ENCODE assay signal across 8 cellular contexts in the genomic region with DNA sequence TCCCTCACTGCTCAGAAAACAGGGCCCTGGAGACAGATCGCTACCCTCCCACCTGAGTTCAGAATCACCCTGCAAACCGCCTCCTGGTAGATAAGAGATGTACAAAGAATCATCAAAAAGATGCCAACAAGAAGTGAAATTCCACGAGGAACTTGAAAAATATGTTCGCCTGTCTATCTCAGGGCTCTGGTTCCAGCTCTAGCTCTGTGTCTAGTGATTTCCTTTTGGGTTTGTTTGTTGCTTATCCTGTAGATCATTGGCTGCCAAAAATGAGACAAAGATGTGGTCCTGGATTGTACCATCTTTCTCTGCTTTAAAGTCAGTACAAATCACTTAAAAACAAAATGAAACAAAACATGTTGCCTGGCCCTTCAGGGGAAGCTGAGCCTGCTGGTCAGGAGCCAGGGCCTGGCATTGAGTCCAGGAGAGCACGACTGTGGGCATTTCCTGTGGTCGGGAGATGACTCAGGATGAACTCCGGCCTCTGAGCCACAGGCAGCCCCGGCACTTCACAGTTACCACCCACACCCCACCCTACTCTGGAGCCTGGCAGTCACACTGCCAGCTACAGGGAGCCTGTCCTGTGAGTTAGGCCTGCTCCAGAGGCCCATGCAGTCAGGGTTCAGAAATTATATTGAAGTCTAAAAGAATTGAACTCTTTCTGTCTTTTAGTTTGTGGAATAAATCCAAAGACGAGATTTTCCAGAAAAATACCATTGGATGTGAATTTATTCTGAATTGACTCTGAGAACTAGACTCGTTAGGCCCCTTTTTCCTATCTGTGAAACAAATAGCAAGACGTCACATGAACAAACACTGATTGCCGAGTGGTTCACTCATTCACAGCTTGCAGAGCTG. TPM values are rescaled to one million over a fixed set of nuclear protein-coding genes. Genes with fewer than 3 reads are reported as not detected.
DNase-seq lines count a peak whose midpoint lies in the region; ATAC-seq, FAIRE-seq and TF ChIP-seq lines count a peak whose summit lies in the region.

No MANE protein-coding gene starts in this region.

- no peaks in the 10 kb centered on the region for H3K36me3 ChIP-seq in breast epithelium

- no peaks in the 10 kb centered on the region for H3K9me3 Mint-ChIP-seq in stimulated activated naive CD8-positive, alpha-beta T cell treated with anti-CD3 and anti-CD28 coated beads, Interleukin-15, amount 100 ng/mL, for 72 hours

- ATAC-seq in stimulated activated naive CD8-positive, alpha-beta T cell treated with anti-CD3 and anti-CD28 coated beads, Interleukin-15, amount 100 ng/mL, for 72 hours: peak; percentile 77
- no peak for ATAC-seq in GM21528 (IDR thresholded peaks at IDR 0.05; ENCODE audit: low FRiP score, unreplicated experiment)

- FAIRE-seq in HTR-8/SVneo (lab: Jason Lieb, UNC): peak; percentile 90

- H3K27ac ChIP-seq in breast epithelium: peak overlapping the region; percentile 86 to 89

- no peaks in the 10 kb centered on the region for H3K9me3 ChIP-seq in breast epithelium

- H3K4me3 ChIP-seq in breast epithelium: peak overlapping the region in 1 of 3 donors; percentile 43

- H3K27ac Mint-ChIP-seq in stimulated activated naive CD8-positive, alpha-beta T cell treated with anti-CD3 and anti-CD28 coated beads, Interleukin-15, amount 100 ng/mL, for 72 hours: peak overlapping the region in 1 of 2 donors; percentile 10

- peaks cover 9 to 10% of the 10 kb centered on the region in 2 donors for H3K4me1 ChIP-seq in breast epithelium

- no peaks in the 10 kb centered on the region for H3K27me3 ChIP-seq in breast epithelium

- peaks cover 6% of the 10 kb centered on the region for H3K27me3 Mint-ChIP-seq in stimulated activated naive CD8-positive, alpha-beta T cell treated with anti-CD3 and anti-CD28 coated beads, Interleukin-15, amount 100 ng/mL, for 72 hours

- peaks cover 54% of the 10 kb centered on the region for H3K4me1 Mint-ChIP-seq in stimulated activated naive CD8-positive, alpha-beta T cell treated with anti-CD3 and anti-CD28 coated beads, Interleukin-15, amount 100 ng/mL, for 72 hours

- intact Hi-C loops in breast epithelium (cut with DNase I; ENCODE audit: low total_unique reads): no loop called here

- TF ChIP-seq CTCF in breast epithelium (IDR thresholded peaks at IDR 0.05): no peak

- no peak for TF ChIP-seq POLR2A in breast epithelium (IDR thresholded peaks at IDR 0.05)

- H3K4me3 Mint-ChIP-seq in stimulated activated naive CD8-positive, alpha-beta T cell treated with anti-CD3 and anti-CD28 coated beads, Interleukin-15, amount 100 ng/mL, for 72 hours: peak overlapping the region in 1 of 2 donors; percentile 9

- peak; percentile 79 for DNase-seq in GM04504 (ENCODE audit: low read depth)
- DNase-seq in HTR-8/SVneo (ENCODE audit: insufficient read length, low spot score): peak; percentile 89
- peak; percentile 82 to 94 for DNase-seq in breast epithelium (ENCODE audit: low spot score in 2 of 2)
- DNase-seq in kidney tubule cell (ENCODE audit: low spot score): peak; percentile 99
- DNase-seq in stimulated activated naive CD8-positive, alpha-beta T cell treated with anti-CD3 and anti-CD28 coated beads, Interleukin-15, amount 100 ng/mL, for 72 hours: peak in 1 of 2 donors; percentile 36
- no peak for DNase-seq in NCI-H1694 treated with DMSO at 0.1 percent for 48 hours (lab: John Stamatoyannopoulos, UW)
- DNase-seq in NCI-H524 (lab: John Stamatoyannopoulos, UW): no peak

RNA-seq across cellular contexts. Expression of a gene that starts 8.0 kb away (rescaled TPM):
- total RNA-seq in breast epithelium: 10 to 100 TPM in 2 of 3 donors, under 1 TPM in 1; 0.16 to 46.1 (median 16.7) TPM

Comparison
In these comparisons a context has a peak if more than half of its experiments do, and no peak if none do; other contexts are left out.
1. DNase-seq: peak in GM04504 (single experiment), HTR-8/SVneo (single experiment), breast epithelium (2 of 2) and kidney tubule cell (single experiment); none in NCI-H1694 treated with DMSO at 0.1 percent for 48 hours (single experiment) and NCI-H524 (0 of 2).